8 cellular contexts compared by ENCODE assay signal in genomic region chr12:57520008-57520726, GRCh38. TPM values are rescaled to one million over a fixed set of nuclear protein-coding genes. Genes with fewer than 3 reads are reported as not detected.
DNase-seq lines count a peak whose midpoint lies in the region; ATAC-seq and TF ChIP-seq lines count a peak whose summit lies in the region.

TSS of gene DDIT3 (minus strand) at chr12:57520514. CDS start at chr12:57517406, 3,108 bp downstream.

- H3K4me1 Mint-ChIP-seq in CD8-positive, alpha-beta T cell (ENCODE audit: low read depth) = peaks cover 54% of the 10 kb centered on the region

- peak; percentile 99 to 100 (median 99) for DNase-seq in CD8-positive, alpha-beta T cell
- peak; percentile 96 for DNase-seq in GM20000 (ENCODE audit: low spot score)
- peak; percentile 98 for DNase-seq in HT-29 (ENCODE audit: low spot score)
- peak; percentile 99 for DNase-seq in NK-92 treated with Interleukin-12 subunit alpha and Interleukin-12 subunit beta, amount 100 ng/mL, for 24 hours (lab: John Stamatoyannopoulos, UW)
- DNase-seq in activated CD8-positive, alpha-beta memory T cell treated with anti-CD3 and anti-CD28 coated beads for 1 hour (ENCODE audit: extremely low read depth in 1 of 2, low read depth in 1 of 2) = peak; percentile 99
- peak; percentile 99 for DNase-seq in effector CD4-positive, alpha-beta T cell
- DNase-seq in medulla oblongata (ENCODE audit: extremely low spot score) = peak; percentile 99
- DNase-seq in stimulated activated CD4-positive, alpha-beta T cell treated with anti-CD3 and anti-CD28 coated beads, TNF-alpha, amount 100 ng/mL, for 48 hours (ENCODE audit: low read depth in 3 of 3) = peak; percentile 99

- H3K9me3 Mint-ChIP-seq in CD8-positive, alpha-beta T cell = no peaks in the 10 kb centered on the region

- peaks cover 22% of the 10 kb centered on the region for H3K36me3 ChIP-seq in CD8-positive, alpha-beta T cell (ENCODE audit: insufficient read depth, low read length)

- H3K4me3 Mint-ChIP-seq in CD8-positive, alpha-beta T cell = peak within 1 kb of the TSS; percentile 98

- H3K9me3 ChIP-seq in CD8-positive, alpha-beta T cell (ENCODE audit: low read length) = no peaks in the 10 kb centered on the region

- CTCF ChIA-PET in CD8-positive, alpha-beta T cell (lab: Charles Lee) = interaction anchor here (1.7 to 3.1 kb wide), 3 partner anchors 43 to 61 kb away, joined by 6 to 9 read pairs (median 8); partner anchors contain the start of gene GLI1

- peak; percentile 76 for ATAC-seq in CD8-positive, alpha-beta T cell

- peak within 1 kb of the TSS; percentile 100 for H3K27ac Mint-ChIP-seq in CD8-positive, alpha-beta T cell

- peaks cover 63% of the 10 kb centered on the region for H3K36me3 Mint-ChIP-seq in CD8-positive, alpha-beta T cell

- no peaks in the 10 kb centered on the region for H3K27me3 ChIP-seq in CD8-positive, alpha-beta T cell (ENCODE audit: insufficient read depth, low read length)

- peaks cover 53% of the 10 kb centered on the region for H3K4me1 ChIP-seq in CD8-positive, alpha-beta T cell (ENCODE audit: insufficient read depth, low read length)

- H3K4me3 ChIP-seq in CD8-positive, alpha-beta T cell (ENCODE audit: low read depth, low read length) = peak within 1 kb of the TSS; percentile 94

- POLR2A ChIA-PET in CD8-positive, alpha-beta T cell (lab: Charles Lee) = interaction anchor here (0.7 to 3.1 kb wide), 9 partner anchors 10 to 71 kb away, joined by 3 to 19 read pairs (median 4); partner anchors contain the start of genes ARHGAP9, DCTN2, GLI1 and INHBE

- H3K27me3 Mint-ChIP-seq in CD8-positive, alpha-beta T cell (ENCODE audit: low read depth) = no peaks in the 10 kb centered on the region

- H3K27ac ChIP-seq in CD8-positive, alpha-beta T cell (ENCODE audit: low read depth, low read length) = peak within 1 kb of the TSS; percentile 97

- no peak for TF ChIP-seq CTCF in CD8-positive, alpha-beta T cell (IDR thresholded peaks at IDR 0.05)
- TF ChIP-seq CTCF in GM20000 (IDR thresholded peaks at IDR 0.05; ENCODE audit: extremely low read depth, missing control alignments) = no peak

- intact Hi-C loops in CD8-positive, alpha-beta T cell (cut with DNase I, micrococcal nuclease) = loop anchor here (1.0 to 5.0 kb wide), 11 partner anchors 27 to 431 kb away; partner anchors contain the start of genes GLI1 (in 2 of the 2), MARS1 (in 2 of the 2), CDK4 (in 1 of the 2) and DCTN2 (in 1 of the 2)

RNA-seq across cellular contexts. Expression of gene DDIT3, which starts in this region (rescaled TPM):
- 100 to 1,000 TPM; 137 to 143 TPM for total RNA-seq in CD8-positive, alpha-beta T cell
- total RNA-seq in HT-29 (2014; rRNA removed; shearing (Covaris generic)) = 26.9 and 39.0 TPM in 2 replicates

Comparison
In these comparisons a context has a peak if more than half of its experiments do, and no peak if none do; other contexts are left out.
1. Peak in every context shown above with its lines: DNase-seq, ATAC-seq, H3K4me3 ChIP-seq and H3K27ac ChIP-seq.